ENCODE assay signal across 10 cellular contexts in genomic region chr12:112096667-112097066, GRCh38. TPM values are rescaled to one million over a fixed set of nuclear protein-coding genes. Genes with fewer than 3 reads are reported as not detected.
DNase-seq lines count a peak whose midpoint lies in the region; ATAC-seq, FAIRE-seq and TF ChIP-seq lines count a peak whose summit lies in the region.
"Had no signal": no experiment of that assay in that cellular context is flagged by ENCODE, and none has a peak within 500 bp of the region (broad histone marks: within the 10 kb centered on the region; RNA-seq: fewer than 3 reads in every experiment).

No MANE protein-coding gene starts in this region.

- H3K9ac ChIP-seq in HepG2 (ENCODE audit: insufficient read depth, low read depth, low read length), result no peak overlapping the region

- H3K4me3 ChIP-seq in HepG2 (replicated peaks in 1 of 3; ENCODE audit: insufficient read depth in 1 of 3, low read depth in 2 of 3, low read length in 3 of 3), result no peak overlapping the region

- no peak overlapping the region for H3K4me2 ChIP-seq in HepG2 (ENCODE audit: low read depth, low read length)

- no peak for TF ChIP-seq EP300 in HepG2 (IDR thresholded peaks at IDR 0.05; ENCODE audit: low read depth in 2 of 2, low read length in 2 of 2)
- TF ChIP-seq EP300 in HepG2 (CRISPR knock-in tag; IDR thresholded peaks at IDR 0.05; ENCODE audit: borderline replicate concordance), result no peak

- no peak for TF ChIP-seq CTCF in HepG2 (CRISPR knock-in tag; IDR thresholded peaks at IDR 0.05)

- H3K79me2 ChIP-seq in HepG2 (ENCODE audit: insufficient read depth, low read length), result peaks cover 68% of the 10 kb centered on the region

- no peak for TF ChIP-seq RAD21 in HepG2 (CRISPR knock-in tag; IDR thresholded peaks at IDR 0.05)

- 0 out of 2 replicates have a peak, but pooled peaks cover 13% of the 10 kb centered on the region for H4K20me1 ChIP-seq in HepG2 (ENCODE audit: insufficient read depth, low read length)

- no peak for FAIRE-seq in HepG2 (lab: Jason Lieb, UNC)
- FAIRE-seq: colon had no signal

- WGBS in HepG2 (ENCODE audit: low lambda C conversion rate), result 85% methylated on average over 2 of the region's 2 CpGs

- H3K27ac Mint-ChIP-seq in activated naive CD8-positive, alpha-beta T cell treated with anti-CD3 and anti-CD28 coated beads, Interleukin-2, amount 10 ng/mL, durations not matched to agents 7 days and 5 days, result peak overlapping the region; percentile 5
- H3K27ac Mint-ChIP-seq in naive B cell, result peak overlapping the region in 4 of 6 donors; percentile 11 to 60 (median 36)

- H3K27ac ChIP-seq in HepG2 (ENCODE audit: extremely low read length, insufficient read depth, low read length), result no peak overlapping the region

- no TSS peak for BruUV-seq in HepG2 (replicated peaks; lab: Mats Ljungman, UMichigan)

- peaks cover 4 to 63% of the 10 kb centered on the region in 2 experiments for H3K36me3 ChIP-seq in HepG2 (replicated peaks in 1 of 2; ENCODE audit: control insufficient read depth in 1 of 2, insufficient read depth in 2 of 2, low read length in 2 of 2)

- H3K9me3 Mint-ChIP-seq in activated naive CD8-positive, alpha-beta T cell treated with anti-CD3 and anti-CD28 coated beads, Interleukin-2, amount 10 ng/mL, durations not matched to agents 7 days and 5 days, result no peaks in the 10 kb centered on the region
- H3K9me3 Mint-ChIP-seq in naive B cell, result no peaks in the 10 kb centered on the region

- peak; percentile 33 for ATAC-seq in activated naive CD8-positive, alpha-beta T cell treated with anti-CD3 and anti-CD28 coated beads, Interleukin-2, amount 10 ng/mL, durations not matched to agents 7 days and 5 days (ENCODE audit: low read depth)
- ATAC-seq in naive B cell (ENCODE audit: low read depth in 2 of 2) (no peak), HG03139 (IDR thresholded peaks at IDR 0.05; ENCODE audit: unreplicated experiment) (no peak), HG02623 (IDR thresholded peaks at IDR 0.05; ENCODE audit: unreplicated experiment) (no peak), HepG2 (no peak)

- DNase-seq in ELR (ENCODE audit: low read depth) (peak; percentile 96), HPDE6-E6E7 (ENCODE audit: extremely low spot score) (peak; percentile 75), naive B cell (no peak), SHP77 treated with DMSO at 0.1 percent for 48 hours (lab: John Stamatoyannopoulos, UW) (no peak), HepG2 (ENCODE audit: low spot score) (no peak)
- DNase-seq in activated naive CD8-positive, alpha-beta T cell treated with anti-CD3 and anti-CD28 coated beads, Interleukin-2, amount 10 ng/mL, durations not matched to agents 7 days and 5 days, result no peak
- DNase-seq: NCI-H774 had no signal

- intact Hi-C loops in HepG2 (cut with micrococcal nuclease; ENCODE audit: unreplicated experiment), result no loop called here

- no peak overlapping the region for H3K4me3 Mint-ChIP-seq in activated naive CD8-positive, alpha-beta T cell treated with anti-CD3 and anti-CD28 coated beads, Interleukin-2, amount 10 ng/mL, durations not matched to agents 7 days and 5 days
- H3K4me3 Mint-ChIP-seq in naive B cell, result no peak overlapping the region

- peaks cover 38% of the 10 kb centered on the region for H3K36me3 Mint-ChIP-seq in activated naive CD8-positive, alpha-beta T cell treated with anti-CD3 and anti-CD28 coated beads, Interleukin-2, amount 10 ng/mL, durations not matched to agents 7 days and 5 days
- peaks cover 7 to 9% of the 10 kb centered on the region in 2 donors for H3K36me3 Mint-ChIP-seq in naive B cell

- POLR2A ChIA-PET in activated naive CD8-positive, alpha-beta T cell treated with anti-CD3 and anti-CD28 coated beads, Interleukin-2, amount 10 ng/mL, durations not matched to agents 7 days and 5 days (lab: Charles Lee), result interaction anchor here (1.4 to 1.8 kb wide), 2 partner anchors 12 to 28 kb away, joined by 4 to 7 read pairs; partner anchors contain the start of genes NAA25 and TRAFD1
- POLR2A ChIA-PET in HepG2 (lab: Yijun Ruan, JAX), result interaction anchor here (2.1 kb wide), 1 partner anchor 20 kb away, joined by 6 read pairs; no protein-coding TSS in a partner anchor

- no peak overlapping the region for H2AFZ ChIP-seq in HepG2 (ENCODE audit: low read length)

- H3K4me1 ChIP-seq in HepG2 (ENCODE audit: insufficient read depth, low read length), result no peaks in the 10 kb centered on the region

- H3K4me1 Mint-ChIP-seq in activated naive CD8-positive, alpha-beta T cell treated with anti-CD3 and anti-CD28 coated beads, Interleukin-2, amount 10 ng/mL, durations not matched to agents 7 days and 5 days, result peaks cover 20% of the 10 kb centered on the region
- peaks cover 20 to 31% (median 26%) of the 10 kb centered on the region in 3 donors for H3K4me1 Mint-ChIP-seq in naive B cell

- in situ Hi-C loops in HepG2 (cut with HindIII; ENCODE audit: extremely low pct_ligation_motif_present, low pct_unique_long_range_greater_than_20kb), result no loop called here

- TF ChIP-seq POLR2A in HepG2 (IDR thresholded peaks at IDR 0.05; ENCODE audit: insufficient read depth in 1 of 2, low read depth in 2 of 2, low read length in 2 of 2), result no peak

- no peaks in the 10 kb centered on the region for H3K27me3 ChIP-seq in HepG2 (ENCODE audit: control insufficient read depth in 1 of 2, insufficient read depth in 2 of 2, low read length in 2 of 2)

- CTCF ChIA-PET in HepG2 (lab: Yijun Ruan, JAX; ENCODE audit: low intra/inter-chr PET ratio, low total read pairs), result no interaction called here

- H3K9me3 ChIP-seq in HepG2 (ENCODE audit: low read length), result no peaks in the 10 kb centered on the region

- no peaks in the 10 kb centered on the region for H3K27me3 Mint-ChIP-seq in activated naive CD8-positive, alpha-beta T cell treated with anti-CD3 and anti-CD28 coated beads, Interleukin-2, amount 10 ng/mL, durations not matched to agents 7 days and 5 days
- no peaks in the 10 kb centered on the region for H3K27me3 Mint-ChIP-seq in naive B cell

TF ChIP-seq in HepG2, 621 proteins besides CTCF, POLR2A, EP300 and RAD21 (continues in another document):
- TF ChIP-seq AHR (CRISPR knock-in tag; IDR thresholded peaks at IDR 0.05), result no peak
- no peak for TF ChIP-seq ZFP36L2 (CRISPR knock-in tag; IDR thresholded peaks at IDR 0.05)

RNA-seq across cellular contexts. Expression of gene NAA25, which starts 11.9 kb away (rescaled TPM):
- total RNA-seq in activated naive CD8-positive, alpha-beta T cell treated with anti-CD3 and anti-CD28 coated beads, Interleukin-2, amount 10 ng/mL, durations not matched to agents 7 days and 5 days, result 10 to 100 TPM; 26.0 to 28.5 TPM
- polyA plus RNA-seq in naive B cell (ENCODE audit: low read depth in 6 of 6) (10 to 100 TPM in 3 of 6 donors, 1 to 10 TPM in 3; 8.8 to 16.8 (median 10.2) TPM), HepG2 (2011; rRNA removed) (11.4 and 13.5 TPM in 2 replicates)
- 32.0 and 36.1 TPM in 2 replicates for total RNA-seq in HepG2 (2016; rRNA removed; fragmentation: Illumina TruSeq; extraction: Trizol)
- total RNA-seq in HepG2 (2016; cell fraction: cytosol; rRNA removed; fragmentation: Illumina TruSeq; extraction: Trizol; ENCODE audit: low read depth), result 7.7 and 9.0 TPM in 2 replicates
- total RNA-seq in HepG2 (2016; cell fraction: insoluble cytoplasmic fraction; rRNA removed; fragmentation: Illumina TruSeq; extraction: Trizol), result 29.7 and 38.3 TPM in 2 replicates
- 10.6 and 12.3 TPM in 2 replicates for total RNA-seq in HepG2 (2016; cell fraction: membrane; rRNA removed; fragmentation: Illumina TruSeq; extraction: Trizol)
- 40.0 and 40.4 TPM in 2 replicates for total RNA-seq in HepG2 (2016; cell fraction: nucleus; rRNA removed; fragmentation: Illumina TruSeq; extraction: Trizol)
- polyA plus RNA-seq in HepG2 (2011; cell fraction: cytosol; rRNA removed), result 4.5 and 7.2 TPM in 2 replicates
- 10.3 and 12.1 TPM in 2 replicates for polyA plus RNA-seq in HepG2 (2011; cell fraction: nucleus; rRNA removed)
- 14.4 and 16.1 TPM in 2 replicates for polyA plus RNA-seq in HepG2 (2012)
- polyA plus RNA-seq in HepG2 (2016; cell fraction: cytosol; fragmentation: Illumina TruSeq; extraction: Trizol; ENCODE audit: low read depth), result 1.2 and 1.4 TPM in 2 replicates
- 16.8 and 17.4 TPM in 2 replicates for polyA plus RNA-seq in HepG2 (2016; cell fraction: insoluble cytoplasmic fraction; fragmentation: Illumina TruSeq; extraction: Trizol; ENCODE audit: low read depth)
- 2.8 and 3.2 TPM in 2 replicates for polyA plus RNA-seq in HepG2 (2016; cell fraction: membrane; fragmentation: Illumina TruSeq; extraction: Trizol; ENCODE audit: low read depth)
- polyA plus RNA-seq in HepG2 (2016; cell fraction: nucleus; fragmentation: Illumina TruSeq; extraction: Trizol; ENCODE audit: insufficient read depth, low read depth), result 32.7 and 35.6 TPM in 2 replicates
- polyA minus RNA-seq in HepG2 (2011; rRNA and poly(A)+ RNA removed; ENCODE audit: low replicate concordance), result 17.6 and 43.3 TPM in 2 replicates
- polyA minus RNA-seq in HepG2 (2011; cell fraction: cytosol; rRNA and poly(A)+ RNA removed), result 21.9 and 26.3 TPM in 2 replicates
- 40.7 and 48.1 TPM in 2 replicates for polyA minus RNA-seq in HepG2 (2011; cell fraction: nucleus; rRNA and poly(A)+ RNA removed)

RNA-seq across cellular contexts. Expression of gene TRAFD1, which starts 28.7 kb away (rescaled TPM):
- total RNA-seq in activated naive CD8-positive, alpha-beta T cell treated with anti-CD3 and anti-CD28 coated beads, Interleukin-2, amount 10 ng/mL, durations not matched to agents 7 days and 5 days, result 10 to 100 TPM; 69.7 to 70.3 TPM
- polyA plus RNA-seq in naive B cell (ENCODE audit: low read depth in 6 of 6) (10 to 100 TPM; 55.6 to 83.2 (median 80.2) TPM), HepG2 (2011; rRNA removed) (9.5 and 10.4 TPM in 2 replicates)
- total RNA-seq in HepG2 (2016; rRNA removed; fragmentation: Illumina TruSeq; extraction: Trizol), result 20.9 and 27.8 TPM in 2 replicates
- 3.3 and 3.6 TPM in 2 replicates for total RNA-seq in HepG2 (2016; cell fraction: cytosol; rRNA removed; fragmentation: Illumina TruSeq; extraction: Trizol; ENCODE audit: low read depth)
- total RNA-seq in HepG2 (2016; cell fraction: insoluble cytoplasmic fraction; rRNA removed; fragmentation: Illumina TruSeq; extraction: Trizol), result 20.5 and 24.2 TPM in 2 replicates
- 7.6 and 9.4 TPM in 2 replicates for total RNA-seq in HepG2 (2016; cell fraction: membrane; rRNA removed; fragmentation: Illumina TruSeq; extraction: Trizol)
- 16.1 and 18.7 TPM in 2 replicates for total RNA-seq in HepG2 (2016; cell fraction: nucleus; rRNA removed; fragmentation: Illumina TruSeq; extraction: Trizol)
- 8.7 and 9.7 TPM in 2 replicates for polyA plus RNA-seq in HepG2 (2011; cell fraction: cytosol; rRNA removed)
- 9.1 and 10.4 TPM in 2 replicates for polyA plus RNA-seq in HepG2 (2011; cell fraction: nucleus; rRNA removed)
- polyA plus RNA-seq in HepG2 (2012), result 8.9 and 13.3 TPM in 2 replicates
- 1.0 and 1.5 TPM in 2 replicates for polyA plus RNA-seq in HepG2 (2016; cell fraction: cytosol; fragmentation: Illumina TruSeq; extraction: Trizol; ENCODE audit: low read depth)
- polyA plus RNA-seq in HepG2 (2016; cell fraction: insoluble cytoplasmic fraction; fragmentation: Illumina TruSeq; extraction: Trizol; ENCODE audit: low read depth), result 20.8 and 21.2 TPM in 2 replicates
- 3.1 TPM in 2 replicates for polyA plus RNA-seq in HepG2 (2016; cell fraction: membrane; fragmentation: Illumina TruSeq; extraction: Trizol; ENCODE audit: low read depth)
- polyA plus RNA-seq in HepG2 (2016; cell fraction: nucleus; fragmentation: Illumina TruSeq; extraction: Trizol; ENCODE audit: insufficient read depth, low read depth), result 14.6 and 15.4 TPM in 2 replicates
- 8.1 and 43.5 TPM in 2 replicates for polyA minus RNA-seq in HepG2 (2011; rRNA and poly(A)+ RNA removed; ENCODE audit: low replicate concordance)
- polyA minus RNA-seq in HepG2 (2011; cell fraction: cytosol; rRNA and poly(A)+ RNA removed), result 5.2 and 7.2 TPM in 2 replicates
- polyA minus RNA-seq in HepG2 (2011; cell fraction: nucleus; rRNA and poly(A)+ RNA removed), result 12.0 and 15.9 TPM in 2 replicates

Comparison
In these comparisons a context has a peak if more than half of its experiments do, and no peak if none do; other contexts are left out.
1. DNase-seq: peak in ELR (single experiment) and HPDE6-E6E7 (single experiment); none in activated naive CD8-positive, alpha-beta T cell treated with anti-CD3 and anti-CD28 coated beads, Interleukin-2, amount 10 ng/mL, durations not matched to agents 7 days and 5 days (single experiment), naive B cell (single experiment), SHP77 treated with DMSO at 0.1 percent for 48 hours (single experiment) and HepG2 (single experiment).